2 cellular contexts compared by ENCODE assay signal in the genomic region with DNA sequence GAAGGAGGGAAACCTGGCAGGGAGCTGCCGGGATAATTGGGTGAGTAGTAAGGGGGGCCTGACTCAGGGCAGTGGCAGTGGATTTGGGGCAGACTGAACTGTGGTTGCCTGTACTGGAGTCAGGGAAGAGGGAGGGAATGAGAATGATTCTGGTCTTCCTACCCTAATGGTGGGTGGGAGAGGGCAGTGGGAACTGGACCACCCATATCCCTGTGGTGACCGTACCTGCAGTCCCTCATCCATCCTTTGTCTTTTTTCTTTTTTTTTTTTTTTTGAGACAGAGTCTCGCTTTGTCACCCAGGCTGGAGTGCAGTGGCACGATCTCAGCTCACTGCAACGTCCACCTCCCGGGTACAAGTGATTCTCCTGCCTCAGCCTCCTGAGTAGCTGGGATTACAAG. TPM values are rescaled to one million over a fixed set of nuclear protein-coding genes. Genes with fewer than 3 reads are reported as not detected.
"Had no signal": no experiment of that assay in that cellular context is flagged by ENCODE, and none has a peak within 500 bp of the region (broad histone marks: within the 10 kb centered on the region; RNA-seq: fewer than 3 reads in every experiment).

No MANE protein-coding gene starts in this region.

RNA-seq across cellular contexts. Expression of a gene that starts 6.6 kb away (rescaled TPM):
- total RNA-seq: IMR-90 had no signal
- polyA plus RNA-seq: GM23248 had no signal
